ENCODE assay signal across 1 cellular context in the genomic region with DNA sequence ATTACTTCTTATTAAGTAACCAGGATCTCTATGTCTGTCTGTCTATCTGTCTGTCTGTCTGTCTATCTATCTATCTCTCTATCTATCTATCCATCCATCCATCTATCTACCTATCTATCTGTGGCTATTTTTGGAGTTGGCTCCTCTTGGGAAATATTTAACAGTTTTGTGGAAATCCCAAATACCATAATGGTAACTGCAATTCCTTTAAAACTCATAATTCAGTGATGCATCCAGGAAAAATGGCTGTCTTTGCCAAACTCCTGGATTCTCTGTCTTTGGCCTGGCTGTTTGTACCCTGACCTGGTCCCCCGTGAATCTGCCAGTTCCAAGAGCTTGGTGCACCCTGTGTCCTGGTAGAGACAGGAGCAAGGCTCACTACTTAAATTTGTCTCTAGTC.
TF ChIP-seq lines count a peak whose summit lies in the region.

No MANE protein-coding gene starts in this region.

TF ChIP-seq in SK-N-SH treated with all-trans-retinoic acid at 6 μM for 48 hours, 23 proteins besides CTCF, POLR2A, EP300 and RAD21 (continued from another document):
- TF ChIP-seq, protein P1, sequence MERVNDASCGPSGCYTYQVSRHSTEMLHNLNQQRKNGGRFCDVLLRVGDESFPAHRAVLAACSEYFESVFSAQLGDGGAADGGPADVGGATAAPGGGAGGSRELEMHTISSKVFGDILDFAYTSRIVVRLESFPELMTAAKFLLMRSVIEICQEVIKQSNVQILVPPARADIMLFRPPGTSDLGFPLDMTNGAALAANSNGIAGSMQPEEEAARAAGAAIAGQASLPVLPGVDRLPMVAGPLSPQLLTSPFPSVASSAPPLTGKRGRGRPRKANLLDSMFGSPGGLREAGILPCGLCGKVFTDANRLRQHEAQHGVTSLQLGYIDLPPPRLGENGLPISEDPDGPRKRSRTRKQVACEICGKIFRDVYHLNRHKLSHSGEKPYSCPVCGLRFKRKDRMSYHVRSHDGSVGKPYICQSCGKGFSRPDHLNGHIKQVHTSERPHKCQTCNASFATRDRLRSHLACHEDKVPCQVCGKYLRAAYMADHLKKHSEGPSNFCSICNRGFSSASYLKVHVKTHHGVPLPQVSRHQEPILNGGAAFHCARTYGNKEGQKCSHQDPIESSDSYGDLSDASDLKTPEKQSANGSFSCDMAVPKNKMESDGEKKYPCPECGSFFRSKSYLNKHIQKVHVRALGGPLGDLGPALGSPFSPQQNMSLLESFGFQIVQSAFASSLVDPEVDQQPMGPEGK (CRISPR knock-in tag; IDR thresholded peaks at IDR 0.05; ENCODE audit: borderline replicate concordance), result no peak
- no peak for TF ChIP-seq OSR1 (CRISPR knock-in tag; IDR thresholded peaks at IDR 0.05)
- TF ChIP-seq, protein P2, sequence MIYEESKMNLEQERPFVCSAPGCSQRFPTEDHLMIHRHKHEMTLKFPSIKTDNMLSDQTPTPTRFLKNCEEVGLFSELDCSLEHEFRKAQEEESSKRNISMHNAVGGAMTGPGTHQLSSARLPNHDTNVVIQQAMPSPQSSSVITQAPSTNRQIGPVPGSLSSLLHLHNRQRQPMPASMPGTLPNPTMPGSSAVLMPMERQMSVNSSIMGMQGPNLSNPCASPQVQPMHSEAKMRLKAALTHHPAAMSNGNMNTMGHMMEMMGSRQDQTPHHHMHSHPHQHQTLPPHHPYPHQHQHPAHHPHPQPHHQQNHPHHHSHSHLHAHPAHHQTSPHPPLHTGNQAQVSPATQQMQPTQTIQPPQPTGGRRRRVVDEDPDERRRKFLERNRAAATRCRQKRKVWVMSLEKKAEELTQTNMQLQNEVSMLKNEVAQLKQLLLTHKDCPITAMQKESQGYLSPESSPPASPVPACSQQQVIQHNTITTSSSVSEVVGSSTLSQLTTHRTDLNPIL (CRISPR knock-in tag; IDR thresholded peaks at IDR 0.05; ENCODE audit: low read depth), result no peak
- no peak for TF ChIP-seq ARNTL (CRISPR knock-in tag; IDR thresholded peaks at IDR 0.05; ENCODE audit: borderline replicate concordance, low read depth)
- no peak for TF ChIP-seq ESRRG (CRISPR knock-in tag; IDR thresholded peaks at IDR 0.05)
- no peak for TF ChIP-seq TCF4 (CRISPR knock-in tag; IDR thresholded peaks at IDR 0.05; ENCODE audit: borderline replicate concordance)
TF ChIP-seq in SK-N-SH treated with all-trans-retinoic acid at 6 μM for 48 hours: peak in this region for 0.
